29 cellular contexts compared by ENCODE assay signal in genomic region chr1:58946390-58946789, GRCh38.
"Had no signal": no experiment of that assay in that cellular context is flagged by ENCODE, and none has a peak within 500 bp of the region (broad histone marks: within the 10 kb centered on the region; RNA-seq: fewer than 3 reads in every experiment).

No MANE protein-coding gene starts in this region.

- H3K27me3 Mint-ChIP-seq: effector memory CD8-positive, alpha-beta T cell had no signal

- H3K27me3 ChIP-seq: colonic mucosa, esophagus muscularis mucosa, esophagus squamous epithelium, foreskin keratinocyte, gastrocnemius medialis, gastroesophageal sphincter, heart left ventricle, heart right ventricle had no signal

- H3K27ac ChIP-seq: colonic mucosa, coronary artery, dorsolateral prefrontal cortex, epithelial cell of prostate, esophagus muscularis mucosa, esophagus squamous epithelium, foreskin keratinocyte, gastrocnemius medialis, gastroesophageal sphincter, heart left ventricle, heart right ventricle had no signal

- H3K9me3 ChIP-seq: colonic mucosa, esophagus muscularis mucosa, esophagus squamous epithelium, gastrocnemius medialis, gastroesophageal sphincter, heart left ventricle had no signal

- H3K4me3 Mint-ChIP-seq: dendritic cell treated with granulocyte-macrophage colony-stimulating factor and Interleukin-4, amounts not matched to agents 40 ng/mL and 50 ng/mL, for 4 days; effector memory CD8-positive, alpha-beta T cell; endodermal cell had no signal

- H3K4me3 ChIP-seq: colonic mucosa, coronary artery, dorsolateral prefrontal cortex, esophagus muscularis mucosa, esophagus squamous epithelium, gastrocnemius medialis, gastroesophageal sphincter, heart left ventricle, heart right ventricle had no signal

- H3K36me3 ChIP-seq: colonic mucosa, esophagus muscularis mucosa, esophagus squamous epithelium, gastrocnemius medialis, gastroesophageal sphincter, heart left ventricle, heart right ventricle had no signal

- FAIRE-seq: colon, endometrium, endothelial cell of umbilical vein, frontal cortex had no signal

- ATAC-seq: effector memory CD8-positive, alpha-beta T cell; esophagus mucosa; foreskin keratinocyte; gastrocnemius medialis; gastroesophageal sphincter; heart left ventricle; heart right ventricle had no signal

- H3K27ac Mint-ChIP-seq: dendritic cell treated with granulocyte-macrophage colony-stimulating factor and Interleukin-4, amounts not matched to agents 40 ng/mL and 50 ng/mL, for 4 days; effector memory CD8-positive, alpha-beta T cell; endodermal cell had no signal

- H3K4me1 ChIP-seq: colonic mucosa had no signal

- DNase-seq: colonic mucosa; cortex of kidney; dermis blood vessel endothelial cell; dorsolateral prefrontal cortex; effector CD4-positive, alpha-beta T cell; effector CD8-positive, alpha-beta T cell; effector memory CD4-positive, alpha-beta T cell; effector memory CD8-positive, alpha-beta T cell; endodermal cell; erythroblast; esophagus squamous epithelium; foreskin fibroblast; foreskin keratinocyte; foreskin melanocyte; gastrocnemius medialis; glutamatergic neuron; head of caudate nucleus; heart left ventricle; heart right ventricle had no signal

- H3K9me3 Mint-ChIP-seq: effector memory CD8-positive, alpha-beta T cell; endodermal cell had no signal
